1 cellular context compared by ENCODE assay signal in the genomic region with DNA sequence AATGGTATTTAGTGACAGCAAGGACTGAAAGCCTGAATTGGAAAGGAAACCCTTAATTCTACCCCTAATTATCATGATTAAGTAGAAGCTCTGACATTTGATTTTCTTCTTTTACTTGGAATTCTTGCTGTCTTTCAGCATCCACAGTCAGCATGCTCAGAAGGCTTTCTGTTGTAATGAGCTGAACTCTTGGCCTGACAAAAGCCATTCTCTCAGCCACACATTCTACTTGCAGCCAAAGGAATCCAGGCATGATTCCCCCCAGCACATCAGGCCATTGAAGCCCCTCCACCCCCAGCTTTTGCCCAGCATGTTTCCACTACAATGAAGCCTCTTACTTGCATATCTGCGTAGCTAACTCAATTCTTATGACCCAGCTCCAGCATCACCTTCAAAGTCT.
TF ChIP-seq lines count a peak whose summit lies in the region.

No MANE protein-coding gene starts in this region.

TF ChIP-seq in IMR-90, 13 proteins besides CTCF, POLR2A, EP300 and RAD21:
- TF ChIP-seq BHLHE40 (IDR thresholded peaks at IDR 0.05; ENCODE audit: low read depth, low read length) (no peak), MAZ (IDR thresholded peaks at IDR 0.05; ENCODE audit: borderline replicate concordance, low read depth, low read length) (no peak), NFE2L2 (IDR thresholded peaks at IDR 0.05; ENCODE audit: low read depth, low read length) (no peak), FOS (IDR thresholded peaks at IDR 0.05; ENCODE audit: low read depth, low read length) (no peak), MAFK (IDR thresholded peaks at IDR 0.05; ENCODE audit: low read depth, low read length) (no peak), SMC3 (IDR thresholded peaks at IDR 0.05; ENCODE audit: low read depth, low read length) (no peak), RCOR1 (IDR thresholded peaks at IDR 0.05; ENCODE audit: insufficient replicate concordance, low read length) (no peak), MXI1 (IDR thresholded peaks at IDR 0.05; ENCODE audit: borderline replicate concordance, low read depth, low read length) (no peak), CEBPB (IDR thresholded peaks at IDR 0.05; ENCODE audit: low read depth, low read length) (no peak), CHD1 (IDR thresholded peaks at IDR 0.05; ENCODE audit: low read depth, low read length) (no peak), RFX5 (IDR thresholded peaks at IDR 0.05; ENCODE audit: low read depth, low read length) (no peak)
- TF ChIP-seq, protein P1, sequence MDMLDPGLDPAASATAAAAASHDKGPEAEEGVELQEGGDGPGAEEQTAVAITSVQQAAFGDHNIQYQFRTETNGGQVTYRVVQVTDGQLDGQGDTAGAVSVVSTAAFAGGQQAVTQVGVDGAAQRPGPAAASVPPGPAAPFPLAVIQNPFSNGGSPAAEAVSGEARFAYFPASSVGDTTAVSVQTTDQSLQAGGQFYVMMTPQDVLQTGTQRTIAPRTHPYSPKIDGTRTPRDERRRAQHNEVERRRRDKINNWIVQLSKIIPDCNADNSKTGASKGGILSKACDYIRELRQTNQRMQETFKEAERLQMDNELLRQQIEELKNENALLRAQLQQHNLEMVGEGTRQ (IDR thresholded peaks at IDR 0.05; ENCODE audit: low read depth, low read length): no peak
- TF ChIP-seq, protein P2, sequence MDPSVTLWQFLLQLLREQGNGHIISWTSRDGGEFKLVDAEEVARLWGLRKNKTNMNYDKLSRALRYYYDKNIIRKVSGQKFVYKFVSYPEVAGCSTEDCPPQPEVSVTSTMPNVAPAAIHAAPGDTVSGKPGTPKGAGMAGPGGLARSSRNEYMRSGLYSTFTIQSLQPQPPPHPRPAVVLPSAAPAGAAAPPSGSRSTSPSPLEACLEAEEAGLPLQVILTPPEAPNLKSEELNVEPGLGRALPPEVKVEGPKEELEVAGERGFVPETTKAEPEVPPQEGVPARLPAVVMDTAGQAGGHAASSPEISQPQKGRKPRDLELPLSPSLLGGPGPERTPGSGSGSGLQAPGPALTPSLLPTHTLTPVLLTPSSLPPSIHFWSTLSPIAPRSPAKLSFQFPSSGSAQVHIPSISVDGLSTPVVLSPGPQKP (IDR thresholded peaks at IDR 0.05; ENCODE audit: borderline replicate concordance, low read depth, low read length): no peak
